8 cellular contexts compared by ENCODE assay signal in the genomic region with DNA sequence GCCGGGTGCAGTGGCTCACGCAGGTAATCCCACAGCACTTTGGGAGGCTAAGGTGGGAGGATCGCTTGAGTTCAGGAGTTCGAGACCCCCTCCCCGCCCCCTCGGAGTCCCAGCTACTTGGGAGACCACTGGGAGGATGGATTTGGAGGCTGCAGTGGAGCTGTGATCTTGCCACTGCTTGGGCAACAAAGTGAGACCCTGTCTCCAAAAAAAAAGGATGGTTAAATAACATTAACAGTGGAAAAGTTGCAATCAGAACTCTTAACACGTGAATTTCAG. TPM values are rescaled to one million over a fixed set of nuclear protein-coding genes. Genes with fewer than 3 reads are reported as not detected.
DNase-seq lines count a peak whose midpoint lies in the region; ATAC-seq, FAIRE-seq and TF ChIP-seq lines count a peak whose summit lies in the region.

No MANE protein-coding gene starts in this region.

- no peak for TF ChIP-seq CTCF in right atrium auricular region (IDR thresholded peaks at IDR 0.05)
- TF ChIP-seq CTCF in bronchial epithelial cell (IDR thresholded peaks at IDR 0.05; ENCODE audit: insufficient read depth, low read length, severe bottlenecking) = no peak
- TF ChIP-seq CTCF in GM10248 (IDR thresholded peaks at IDR 0.05; ENCODE audit: control extremely low read depth, extremely low read depth, low read depth, missing control alignments) = no peak

- DNase-seq in right atrium auricular region (ENCODE audit: low spot score) (no peak), left cardiac atrium (no peak), bronchial epithelial cell (ENCODE audit: low read depth) (no peak), DMS53 (lab: John Stamatoyannopoulos, UW) (no peak), NCI-H69 (lab: John Stamatoyannopoulos, UW) (no peak), GM10248 (ENCODE audit: extremely low spot score) (no peak)

- H3K36me3 ChIP-seq in right atrium auricular region (peaks cover 10% of the 10 kb centered on the region), bronchial epithelial cell (ENCODE audit: control insufficient read depth, insufficient read depth, low read length) (peaks cover 1% of the 10 kb centered on the region), mucosa of stomach (ENCODE audit: control insufficient read depth, insufficient read depth, low read length) (no peaks in the 10 kb centered on the region)

- H3K4me1 ChIP-seq in right atrium auricular region (peaks cover 0 to 45% of the 10 kb centered on the region in 2 donors), mucosa of stomach (ENCODE audit: control insufficient read depth, insufficient read depth, low read length) (peaks cover 26% of the 10 kb centered on the region)

- CTCF ChIA-PET in GM10248 (lab: Yijun Ruan, JAX) = interaction anchor here (0.9 to 1.2 kb wide), 2 partner anchors 21 to 111 kb away, joined by 3 read pairs; no protein-coding TSS in a partner anchor

- peak overlapping the region; percentile 99 for H3K27ac ChIP-seq in right atrium auricular region

- no peaks in the 10 kb centered on the region for H3K9me3 ChIP-seq in right atrium auricular region
- H3K9me3 ChIP-seq in mucosa of stomach (ENCODE audit: control insufficient read depth, low read length) = no peaks in the 10 kb centered on the region

- H3K27me3 ChIP-seq in right atrium auricular region = no peaks in the 10 kb centered on the region
- no peaks in the 10 kb centered on the region for H3K27me3 ChIP-seq in bronchial epithelial cell (ENCODE audit: control insufficient read depth, insufficient read depth, low read length)
- no peaks in the 10 kb centered on the region for H3K27me3 ChIP-seq in mucosa of stomach (ENCODE audit: control insufficient read depth, insufficient read depth, low read length)

- H3K4me3 ChIP-seq in right atrium auricular region = peak overlapping the region; percentile 80 to 88
- peak overlapping the region; percentile 48 for H3K4me3 ChIP-seq in bronchial epithelial cell (ENCODE audit: low read depth, low read length)
- peak overlapping the region; percentile 98 for H3K4me3 ChIP-seq in mucosa of stomach (ENCODE audit: low read length)

- H3K9ac ChIP-seq in mucosa of stomach (ENCODE audit: low read length) = peak overlapping the region; percentile 98

- FAIRE-seq in bronchial epithelial cell (lab: Jason Lieb, UNC) = no peak

- intact Hi-C loops in left cardiac atrium (cut with DNase I) = loop anchor here in 1 of 2 donors (10.0 kb wide), 1 partner anchor 200 kb away; no protein-coding TSS in a partner anchor

- POLR2A ChIA-PET in GM10248 (lab: Yijun Ruan, JAX) = no interaction called here

- ATAC-seq in left cardiac atrium (no peak), HG02938 (IDR thresholded peaks at IDR 0.05; ENCODE audit: unreplicated experiment) (no peak)

RNA-seq across cellular contexts. Expression of a gene that starts 1.4 kb away (rescaled TPM):
- total RNA-seq in right atrium auricular region = 10 to 100 TPM; 17.0 to 25.4 TPM
- 10 to 100 TPM; 19.9 to 28.3 TPM for total RNA-seq in left cardiac atrium
- 153 and 156 TPM in 2 replicates for total RNA-seq in bronchial epithelial cell

RNA-seq across cellular contexts. Expression of a gene that starts 1.6 kb away (rescaled TPM):
- total RNA-seq in right atrium auricular region (10 to 100 TPM in 1 of 2 donors, 1 to 10 TPM in 1; 6.6 to 12.7 TPM), left cardiac atrium (10 to 100 TPM; 15.2 to 18.0 TPM), bronchial epithelial cell (13.2 and 14.1 TPM in 2 replicates)

Comparison
In these comparisons a context has a peak if more than half of its experiments do, and no peak if none do; other contexts are left out.
1. H3K4me3 ChIP-seq: peak in every context shown above with its lines; median percentile 98 in mucosa of stomach; 84 in right atrium auricular region; 48 in bronchial epithelial cell.